1 cellular context compared by ENCODE assay signal in the genomic region with DNA sequence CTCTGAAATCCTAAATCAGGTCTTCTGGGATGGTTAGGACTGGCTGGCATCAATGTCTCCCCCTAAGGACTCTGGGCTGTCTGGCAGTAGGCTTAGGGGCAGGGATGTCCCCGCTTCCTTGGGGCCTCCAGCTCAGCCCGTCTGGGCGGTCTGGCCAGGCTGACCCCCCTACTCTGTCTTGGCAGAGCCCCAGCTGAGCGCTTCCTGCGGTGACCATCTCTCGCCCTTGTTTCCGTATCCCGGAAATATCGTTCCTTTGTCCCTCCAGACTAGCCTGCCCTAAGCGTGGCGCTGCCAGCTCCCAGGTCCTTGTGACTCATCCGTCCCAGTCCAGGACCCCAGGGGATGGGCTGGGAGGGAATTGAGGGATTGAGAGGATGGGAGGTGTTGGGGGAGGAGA.
TF ChIP-seq lines count a peak whose summit lies in the region.

No MANE protein-coding gene starts in this region.

TF ChIP-seq in H1, 55 proteins besides CTCF, POLR2A, EP300 and RAD21:
- peak; percentile 27; the same call in 1 of the 2 replicates for TF ChIP-seq TAF1 (IDR thresholded peaks at IDR 0.05; ENCODE audit: low read depth, low read length)
- TF ChIP-seq JUND (IDR thresholded peaks at IDR 0.05; ENCODE audit: low read length) = peak; percentile 33; the same call in 1 of the 2 replicates
- TF ChIP-seq, protein P1, sequence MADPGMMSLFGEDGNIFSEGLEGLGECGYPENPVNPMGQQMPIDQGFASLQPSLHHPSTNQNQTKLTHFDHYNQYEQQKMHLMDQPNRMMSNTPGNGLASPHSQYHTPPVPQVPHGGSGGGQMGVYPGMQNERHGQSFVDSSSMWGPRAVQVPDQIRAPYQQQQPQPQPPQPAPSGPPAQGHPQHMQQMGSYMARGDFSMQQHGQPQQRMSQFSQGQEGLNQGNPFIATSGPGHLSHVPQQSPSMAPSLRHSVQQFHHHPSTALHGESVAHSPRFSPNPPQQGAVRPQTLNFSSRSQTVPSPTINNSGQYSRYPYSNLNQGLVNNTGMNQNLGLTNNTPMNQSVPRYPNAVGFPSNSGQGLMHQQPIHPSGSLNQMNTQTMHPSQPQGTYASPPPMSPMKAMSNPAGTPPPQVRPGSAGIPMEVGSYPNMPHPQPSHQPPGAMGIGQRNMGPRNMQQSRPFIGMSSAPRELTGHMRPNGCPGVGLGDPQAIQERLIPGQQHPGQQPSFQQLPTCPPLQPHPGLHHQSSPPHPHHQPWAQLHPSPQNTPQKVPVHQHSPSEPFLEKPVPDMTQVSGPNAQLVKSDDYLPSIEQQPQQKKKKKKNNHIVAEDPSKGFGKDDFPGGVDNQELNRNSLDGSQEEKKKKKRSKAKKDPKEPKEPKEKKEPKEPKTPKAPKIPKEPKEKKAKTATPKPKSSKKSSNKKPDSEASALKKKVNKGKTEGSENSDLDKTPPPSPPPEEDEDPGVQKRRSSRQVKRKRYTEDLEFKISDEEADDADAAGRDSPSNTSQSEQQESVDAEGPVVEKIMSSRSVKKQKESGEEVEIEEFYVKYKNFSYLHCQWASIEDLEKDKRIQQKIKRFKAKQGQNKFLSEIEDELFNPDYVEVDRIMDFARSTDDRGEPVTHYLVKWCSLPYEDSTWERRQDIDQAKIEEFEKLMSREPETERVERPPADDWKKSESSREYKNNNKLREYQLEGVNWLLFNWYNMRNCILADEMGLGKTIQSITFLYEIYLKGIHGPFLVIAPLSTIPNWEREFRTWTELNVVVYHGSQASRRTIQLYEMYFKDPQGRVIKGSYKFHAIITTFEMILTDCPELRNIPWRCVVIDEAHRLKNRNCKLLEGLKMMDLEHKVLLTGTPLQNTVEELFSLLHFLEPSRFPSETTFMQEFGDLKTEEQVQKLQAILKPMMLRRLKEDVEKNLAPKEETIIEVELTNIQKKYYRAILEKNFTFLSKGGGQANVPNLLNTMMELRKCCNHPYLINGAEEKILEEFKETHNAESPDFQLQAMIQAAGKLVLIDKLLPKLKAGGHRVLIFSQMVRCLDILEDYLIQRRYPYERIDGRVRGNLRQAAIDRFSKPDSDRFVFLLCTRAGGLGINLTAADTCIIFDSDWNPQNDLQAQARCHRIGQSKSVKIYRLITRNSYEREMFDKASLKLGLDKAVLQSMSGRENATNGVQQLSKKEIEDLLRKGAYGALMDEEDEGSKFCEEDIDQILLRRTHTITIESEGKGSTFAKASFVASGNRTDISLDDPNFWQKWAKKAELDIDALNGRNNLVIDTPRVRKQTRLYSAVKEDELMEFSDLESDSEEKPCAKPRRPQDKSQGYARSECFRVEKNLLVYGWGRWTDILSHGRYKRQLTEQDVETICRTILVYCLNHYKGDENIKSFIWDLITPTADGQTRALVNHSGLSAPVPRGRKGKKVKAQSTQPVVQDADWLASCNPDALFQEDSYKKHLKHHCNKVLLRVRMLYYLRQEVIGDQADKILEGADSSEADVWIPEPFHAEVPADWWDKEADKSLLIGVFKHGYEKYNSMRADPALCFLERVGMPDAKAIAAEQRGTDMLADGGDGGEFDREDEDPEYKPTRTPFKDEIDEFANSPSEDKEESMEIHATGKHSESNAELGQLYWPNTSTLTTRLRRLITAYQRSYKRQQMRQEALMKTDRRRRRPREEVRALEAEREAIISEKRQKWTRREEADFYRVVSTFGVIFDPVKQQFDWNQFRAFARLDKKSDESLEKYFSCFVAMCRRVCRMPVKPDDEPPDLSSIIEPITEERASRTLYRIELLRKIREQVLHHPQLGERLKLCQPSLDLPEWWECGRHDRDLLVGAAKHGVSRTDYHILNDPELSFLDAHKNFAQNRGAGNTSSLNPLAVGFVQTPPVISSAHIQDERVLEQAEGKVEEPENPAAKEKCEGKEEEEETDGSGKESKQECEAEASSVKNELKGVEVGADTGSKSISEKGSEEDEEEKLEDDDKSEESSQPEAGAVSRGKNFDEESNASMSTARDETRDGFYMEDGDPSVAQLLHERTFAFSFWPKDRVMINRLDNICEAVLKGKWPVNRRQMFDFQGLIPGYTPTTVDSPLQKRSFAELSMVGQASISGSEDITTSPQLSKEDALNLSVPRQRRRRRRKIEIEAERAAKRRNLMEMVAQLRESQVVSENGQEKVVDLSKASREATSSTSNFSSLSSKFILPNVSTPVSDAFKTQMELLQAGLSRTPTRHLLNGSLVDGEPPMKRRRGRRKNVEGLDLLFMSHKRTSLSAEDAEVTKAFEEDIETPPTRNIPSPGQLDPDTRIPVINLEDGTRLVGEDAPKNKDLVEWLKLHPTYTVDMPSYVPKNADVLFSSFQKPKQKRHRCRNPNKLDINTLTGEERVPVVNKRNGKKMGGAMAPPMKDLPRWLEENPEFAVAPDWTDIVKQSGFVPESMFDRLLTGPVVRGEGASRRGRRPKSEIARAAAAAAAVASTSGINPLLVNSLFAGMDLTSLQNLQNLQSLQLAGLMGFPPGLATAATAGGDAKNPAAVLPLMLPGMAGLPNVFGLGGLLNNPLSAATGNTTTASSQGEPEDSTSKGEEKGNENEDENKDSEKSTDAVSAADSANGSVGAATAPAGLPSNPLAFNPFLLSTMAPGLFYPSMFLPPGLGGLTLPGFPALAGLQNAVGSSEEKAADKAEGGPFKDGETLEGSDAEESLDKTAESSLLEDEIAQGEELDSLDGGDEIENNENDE (IDR thresholded peaks at IDR 0.05; ENCODE audit: insufficient replicate concordance, low read length) = no peak
- TF ChIP-seq HDAC2 (IDR thresholded peaks at IDR 0.05; ENCODE audit: borderline replicate concordance in 1 of 2, low read depth in 2 of 2, low read length in 2 of 2) = peak in 1 of 2 experiments; percentile 25; a peak in 1 of 4 replicates
- TF ChIP-seq, protein P2, sequence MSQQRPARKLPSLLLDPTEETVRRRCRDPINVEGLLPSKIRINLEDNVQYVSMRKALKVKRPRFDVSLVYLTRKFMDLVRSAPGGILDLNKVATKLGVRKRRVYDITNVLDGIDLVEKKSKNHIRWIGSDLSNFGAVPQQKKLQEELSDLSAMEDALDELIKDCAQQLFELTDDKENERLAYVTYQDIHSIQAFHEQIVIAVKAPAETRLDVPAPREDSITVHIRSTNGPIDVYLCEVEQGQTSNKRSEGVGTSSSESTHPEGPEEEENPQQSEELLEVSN (IDR thresholded peaks at IDR 0.05) = no peak
